ENCODE assay signal across 10 cellular contexts in genomic region chr11:123801765-123802164, GRCh38. TPM values are rescaled to one million over a fixed set of nuclear protein-coding genes. Genes with fewer than 3 reads are reported as not detected.
"Had no signal": no experiment of that assay in that cellular context is flagged by ENCODE, and none has a peak within 500 bp of the region (broad histone marks: within the 10 kb centered on the region; RNA-seq: fewer than 3 reads in every experiment).

No MANE protein-coding gene starts in this region.

- DNase-seq: GOT3, HFFc6, IMR-90, KG1 had no signal

- H3K9me3 Mint-ChIP-seq: HFFc6 had no signal

- ATAC-seq: HCT116, K562 had no signal

- FAIRE-seq: H54, HTR-8/SVneo, K562 had no signal

- H3K4me1 ChIP-seq: HAP-1 had no signal

- H3K27ac Mint-ChIP-seq: HFFc6 had no signal

- H3K4me3 ChIP-seq: HAP-1, K562 had no signal

- H3K36me3 ChIP-seq: HAP-1 had no signal

- H3K9me3 ChIP-seq: HAP-1 had no signal

- H3K4me3 Mint-ChIP-seq: HFFc6 had no signal

RNA-seq across cellular contexts. Expression of gene OR6M1, which starts 4.4 kb away (rescaled TPM):
- total RNA-seq: HFFc6, HT-29, IMR-90, K562 had no signal
- polyA plus RNA-seq: IMR-90, K562 had no signal

RNA-seq across cellular contexts. Expression of gene OR6X1, which starts 47.4 kb away (rescaled TPM):
- total RNA-seq: HFFc6, HT-29, IMR-90, K562 had no signal
- polyA plus RNA-seq: IMR-90, K562 had no signal
